1 cellular context compared by ENCODE assay signal in genomic region chr5:65126192-65126591, GRCh38.
TF ChIP-seq lines count a peak whose summit lies in the region.

No MANE protein-coding gene starts in this region.

TF ChIP-seq in GM23338, 12 proteins besides CTCF, POLR2A, EP300 and RAD21 (continued from another document):
- no peak for TF ChIP-seq REST (IDR thresholded peaks at IDR 0.05; ENCODE audit: unreplicated experiment)
- TF ChIP-seq EZH2phosphoT487 (IDR thresholded peaks at IDR 0.05; ENCODE audit: unreplicated experiment), result no peak
- no peak for TF ChIP-seq POLR2AphosphoS5 (IDR thresholded peaks at IDR 0.05; ENCODE audit: low read depth)
- TF ChIP-seq, protein P1, sequence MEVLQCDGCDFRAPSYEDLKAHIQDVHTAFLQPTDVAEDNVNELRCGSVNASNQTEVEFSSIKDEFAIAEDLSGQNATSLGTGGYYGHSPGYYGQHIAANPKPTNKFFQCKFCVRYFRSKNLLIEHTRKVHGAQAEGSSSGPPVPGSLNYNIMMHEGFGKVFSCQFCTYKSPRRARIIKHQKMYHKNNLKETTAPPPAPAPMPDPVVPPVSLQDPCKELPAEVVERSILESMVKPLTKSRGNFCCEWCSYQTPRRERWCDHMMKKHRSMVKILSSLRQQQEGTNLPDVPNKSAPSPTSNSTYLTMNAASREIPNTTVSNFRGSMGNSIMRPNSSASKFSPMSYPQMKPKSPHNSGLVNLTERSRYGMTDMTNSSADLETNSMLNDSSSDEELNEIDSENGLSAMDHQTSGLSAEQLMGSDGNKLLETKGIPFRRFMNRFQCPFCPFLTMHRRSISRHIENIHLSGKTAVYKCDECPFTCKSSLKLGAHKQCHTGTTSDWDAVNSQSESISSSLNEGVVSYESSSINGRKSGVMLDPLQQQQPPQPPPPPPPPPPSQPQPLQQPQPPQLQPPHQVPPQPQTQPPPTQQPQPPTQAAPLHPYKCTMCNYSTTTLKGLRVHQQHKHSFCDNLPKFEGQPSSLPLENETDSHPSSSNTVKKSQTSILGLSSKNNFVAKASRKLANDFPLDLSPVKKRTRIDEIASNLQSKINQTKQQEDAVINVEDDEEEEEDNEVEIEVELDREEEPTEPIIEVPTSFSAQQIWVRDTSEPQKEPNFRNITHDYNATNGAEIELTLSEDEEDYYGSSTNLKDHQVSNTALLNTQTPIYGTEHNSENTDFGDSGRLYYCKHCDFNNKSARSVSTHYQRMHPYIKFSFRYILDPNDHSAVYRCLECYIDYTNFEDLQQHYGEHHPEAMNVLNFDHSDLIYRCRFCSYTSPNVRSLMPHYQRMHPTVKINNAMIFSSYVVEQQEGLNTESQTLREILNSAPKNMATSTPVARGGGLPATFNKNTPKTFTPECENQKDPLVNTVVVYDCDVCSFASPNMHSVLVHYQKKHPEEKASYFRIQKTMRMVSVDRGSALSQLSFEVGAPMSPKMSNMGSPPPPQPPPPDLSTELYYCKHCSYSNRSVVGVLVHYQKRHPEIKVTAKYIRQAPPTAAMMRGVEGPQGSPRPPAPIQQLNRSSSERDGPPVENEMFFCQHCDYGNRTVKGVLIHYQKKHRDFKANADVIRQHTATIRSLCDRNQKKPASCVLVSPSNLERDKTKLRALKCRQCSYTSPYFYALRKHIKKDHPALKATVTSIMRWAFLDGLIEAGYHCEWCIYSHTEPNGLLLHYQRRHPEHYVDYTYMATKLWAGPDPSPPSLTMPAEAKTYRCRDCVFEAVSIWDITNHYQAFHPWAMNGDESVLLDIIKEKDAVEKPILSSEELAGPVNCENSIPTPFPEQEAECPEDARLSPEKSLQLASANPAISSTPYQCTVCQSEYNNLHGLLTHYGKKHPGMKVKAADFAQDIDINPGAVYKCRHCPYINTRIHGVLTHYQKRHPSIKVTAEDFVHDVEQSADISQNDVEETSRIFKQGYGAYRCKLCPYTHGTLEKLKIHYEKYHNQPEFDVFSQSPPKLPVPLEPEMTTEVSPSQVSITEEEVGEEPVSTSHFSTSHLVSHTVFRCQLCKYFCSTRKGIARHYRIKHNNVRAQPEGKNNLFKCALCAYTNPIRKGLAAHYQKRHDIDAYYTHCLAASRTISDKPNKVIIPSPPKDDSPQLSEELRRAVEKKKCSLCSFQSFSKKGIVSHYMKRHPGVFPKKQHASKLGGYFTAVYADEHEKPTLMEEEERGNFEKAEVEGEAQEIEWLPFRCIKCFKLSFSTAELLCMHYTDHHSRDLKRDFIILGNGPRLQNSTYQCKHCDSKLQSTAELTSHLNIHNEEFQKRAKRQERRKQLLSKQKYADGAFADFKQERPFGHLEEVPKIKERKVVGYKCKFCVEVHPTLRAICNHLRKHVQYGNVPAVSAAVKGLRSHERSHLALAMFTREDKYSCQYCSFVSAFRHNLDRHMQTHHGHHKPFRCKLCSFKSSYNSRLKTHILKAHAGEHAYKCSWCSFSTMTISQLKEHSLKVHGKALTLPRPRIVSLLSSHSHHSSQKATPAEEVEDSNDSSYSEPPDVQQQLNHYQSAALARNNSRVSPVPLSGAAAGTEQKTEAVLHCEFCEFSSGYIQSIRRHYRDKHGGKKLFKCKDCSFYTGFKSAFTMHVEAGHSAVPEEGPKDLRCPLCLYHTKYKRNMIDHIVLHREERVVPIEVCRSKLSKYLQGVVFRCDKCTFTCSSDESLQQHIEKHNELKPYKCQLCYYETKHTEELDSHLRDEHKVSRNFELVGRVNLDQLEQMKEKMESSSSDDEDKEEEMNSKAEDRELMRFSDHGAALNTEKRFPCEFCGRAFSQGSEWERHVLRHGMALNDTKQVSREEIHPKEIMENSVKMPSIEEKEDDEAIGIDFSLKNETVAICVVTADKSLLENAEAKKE (CRISPR knock-in tag; IDR thresholded peaks at IDR 0.05), result no peak
- TF ChIP-seq ZNF331 (CRISPR knock-in tag; IDR thresholded peaks at IDR 0.05; ENCODE audit: low read depth), result no peak
- no peak for TF ChIP-seq ZNF114 (CRISPR knock-in tag; IDR thresholded peaks at IDR 0.05)
- no peak for TF ChIP-seq STAT1 (IDR thresholded peaks at IDR 0.05; ENCODE audit: unreplicated experiment)
- TF ChIP-seq NANOG (IDR thresholded peaks at IDR 0.05; ENCODE audit: borderline replicate concordance), result no peak
- no peak for TF ChIP-seq JUNB (IDR thresholded peaks at IDR 0.05; ENCODE audit: unreplicated experiment)
- TF ChIP-seq EZH2 (IDR thresholded peaks at IDR 0.05; ENCODE audit: low read depth, unreplicated experiment), result no peak
